In genomic region chr10:62384057-62384446, GRCh38 we compare ENCODE assay signal across 8 cellular contexts. TPM values are rescaled to one million over a fixed set of nuclear protein-coding genes. Genes with fewer than 3 reads are reported as not detected.
A peak's percentile ranks its signal among the peaks of the same experiment; 100 is the strongest.
DNase-seq lines count a peak whose midpoint lies in the region; TF ChIP-seq lines count a peak whose summit lies in the region.

No MANE protein-coding gene starts in this region.

- DNase-seq in ELR (ENCODE audit: low read depth) (peak; percentile 98), MG63 (peak; percentile 14), renal cortical epithelial cell (ENCODE audit: low read depth) (peak; percentile 69), SHP77 (lab: John Stamatoyannopoulos, UW) (no peak), vagina (ENCODE audit: extremely low spot score in 2 of 2) (no peak), NCI-H2196 treated with DMSO at 0.1 percent for 48 hours (lab: John Stamatoyannopoulos, UW; ENCODE audit: unreplicated experiment) (no peak), glutamatergic neuron (no peak)
- peak; percentile 44 for DNase-seq in activated effector memory CD4-positive, alpha-beta T cell treated with Interleukin-2 at 50 U/mL for 16 hours

- H3K9me3 ChIP-seq in MG63 (no peaks in the 10 kb centered on the region), vagina (no peaks in the 10 kb centered on the region)

- no peaks in the 10 kb centered on the region for H3K36me3 Mint-ChIP-seq in glutamatergic neuron (ENCODE audit: unreplicated experiment)

- H3K9me3 Mint-ChIP-seq in glutamatergic neuron (ENCODE audit: unreplicated experiment), result no peaks in the 10 kb centered on the region

- H3K27me3 Mint-ChIP-seq in glutamatergic neuron (ENCODE audit: unreplicated experiment), result peaks cover 2% of the 10 kb centered on the region

- H3K36me3 ChIP-seq in MG63 (no peaks in the 10 kb centered on the region), vagina (no peaks in the 10 kb centered on the region)

- H3K4me3 Mint-ChIP-seq in glutamatergic neuron (ENCODE audit: unreplicated experiment), result no peak overlapping the region

- no peak for TF ChIP-seq POLR2A in vagina (IDR thresholded peaks at IDR 0.05)

- H3K4me1 ChIP-seq in vagina, result no peaks in the 10 kb centered on the region

- no peak for TF ChIP-seq CTCF in vagina (IDR thresholded peaks at IDR 0.05)
- TF ChIP-seq CTCF in glutamatergic neuron (IDR thresholded peaks at IDR 0.05; ENCODE audit: partially characterized antibody, unreplicated experiment), result no peak

- no peaks in the 10 kb centered on the region for H3K4me1 Mint-ChIP-seq in glutamatergic neuron (ENCODE audit: low read depth, unreplicated experiment)

- H3K4me3 ChIP-seq in MG63, result no peak overlapping the region
- H3K4me3 ChIP-seq in vagina, result no peak overlapping the region

- H3K27ac Mint-ChIP-seq in glutamatergic neuron (ENCODE audit: unreplicated experiment), result no peak overlapping the region

- no peak overlapping the region for H3K27ac ChIP-seq in vagina

- H3K27me3 ChIP-seq in MG63 (no peaks in the 10 kb centered on the region), vagina (no peaks in the 10 kb centered on the region)

- intact Hi-C loops in vagina (cut with DNase I), result no loop called here

RNA-seq across cellular contexts. Expression of gene ZNF365, which starts 9.9 kb away (rescaled TPM):
- 0.89 and 1.5 TPM in 2 replicates for total RNA-seq in MG63 (2014; rRNA removed; shearing (Covaris generic); ENCODE audit: low replicate concordance)
- total RNA-seq in renal cortical epithelial cell (6.7 and 8.2 TPM in 2 replicates), vagina (0.74 TPM), glutamatergic neuron (ENCODE audit: unreplicated experiment) (0.76 TPM)

Comparison
In these comparisons a context has a peak if more than half of its experiments do, and no peak if none do; other contexts are left out.
1. DNase-seq: peak in ELR (single experiment), MG63 (single experiment), activated effector memory CD4-positive, alpha-beta T cell treated with Interleukin-2 at 50 U/mL for 16 hours (single experiment) and renal cortical epithelial cell (single experiment); none in SHP77 (0 of 2), vagina (0 of 2), NCI-H2196 treated with DMSO at 0.1 percent for 48 hours (single experiment) and glutamatergic neuron (single experiment).